ENCODE assay signal across 1 cellular context in genomic region chr3:194089357-194090177, GRCh38.
TF ChIP-seq lines count a peak whose summit lies in the region.

No MANE protein-coding gene starts in this region.

TF ChIP-seq in K562, 482 proteins besides CTCF, POLR2A, EP300 and RAD21 (continued from another document and continues in another):
- TF ChIP-seq CREB3 (tag; conservative IDR thresholded peaks at IDR 0.05; ENCODE audit: low read depth) = peak; percentile 56
- no peak for TF ChIP-seq PTTG1 (tag; IDR thresholded peaks at IDR 0.05; ENCODE audit: low read depth)
- peak; percentile 86 for TF ChIP-seq MGA (IDR thresholded peaks at IDR 0.05)
- peak; percentile 94 for TF ChIP-seq ZNF395 (CRISPR knock-in tag; IDR thresholded peaks at IDR 0.05)
- peak; percentile 69 to 97; a peak in 3 of 4 replicates for TF ChIP-seq SRF (CRISPR knock-in tag; IDR thresholded peaks at IDR 0.05)
- peak; percentile 56; the same call in 1 of the 2 replicates for TF ChIP-seq ELF2 (CRISPR knock-in tag; IDR thresholded peaks at IDR 0.05)
- no peak for TF ChIP-seq SIN3A (IDR thresholded peaks at IDR 0.05; ENCODE audit: borderline replicate concordance in 2 of 2, control insufficient read depth in 1 of 2, low read depth in 2 of 2, low read length in 2 of 2)
- TF ChIP-seq PML (IDR thresholded peaks at IDR 0.05; ENCODE audit: low read length) = 0 out of 2 replicates have a peak, but pooled peaks have one; percentile 43
- TF ChIP-seq ZC3H8 (IDR thresholded peaks at IDR 0.05) = no peak
- TF ChIP-seq ZNF212 (CRISPR knock-in tag; IDR thresholded peaks at IDR 0.05) = no peak
- 0 out of 2 replicates have a peak, but pooled peaks have one; percentile 30 for TF ChIP-seq HEY1 (CRISPR knock-in tag; IDR thresholded peaks at IDR 0.05; ENCODE audit: borderline replicate concordance)
- peak; percentile 73 for TF ChIP-seq ZNF644 (tag; IDR thresholded peaks at IDR 0.05; ENCODE audit: low read depth)
- TF ChIP-seq ATF4 (CRISPR knock-in tag; IDR thresholded peaks at IDR 0.05) = peak; percentile 96
- TF ChIP-seq EP400 (IDR thresholded peaks at IDR 0.05) = peak; percentile 95
- no peak for TF ChIP-seq FOXO4 (CRISPR knock-in tag; IDR thresholded peaks at IDR 0.05)
- peak; percentile 96 for TF ChIP-seq BACH1 (tag; IDR thresholded peaks at IDR 0.05)
- TF ChIP-seq SAFB (IDR thresholded peaks at IDR 0.05; ENCODE audit: borderline replicate concordance, low read depth, low read length) = no peak
- TF ChIP-seq SIX5 (IDR thresholded peaks at IDR 0.05; ENCODE audit: borderline replicate concordance in 1 of 2, insufficient read depth in 1 of 2, low read depth in 1 of 2, low read length in 2 of 2) = 0 out of 4 replicates have a peak, but pooled peaks of 1 of the 2 experiments have one; percentile 9
- TF ChIP-seq MYNN (IDR thresholded peaks at IDR 0.05) = peak; percentile 87
- no peak for TF ChIP-seq MYNN (CRISPR knock-in tag; IDR thresholded peaks at IDR 0.05)
- TF ChIP-seq HCFC1 (IDR thresholded peaks at IDR 0.05; ENCODE audit: low read depth, low read length) = peak; percentile 52
- no peak; the same call in 1 of the 2 replicates for TF ChIP-seq KAT7 (CRISPR knock-in tag; IDR thresholded peaks at IDR 0.05; ENCODE audit: borderline replicate concordance)
- TF ChIP-seq MNT (conservative IDR thresholded peaks at IDR 0.05) = peak; percentile 74 to 85; a peak in 3 of 4 replicates
- peak; percentile 38 for TF ChIP-seq CUX1 (CRISPR knock-in tag; IDR thresholded peaks at IDR 0.05)
- TF ChIP-seq CC2D1A (IDR thresholded peaks at IDR 0.05) = peak; percentile 97
- no peak for TF ChIP-seq USF2 (CRISPR knock-in tag; IDR thresholded peaks at IDR 0.05)
- no peak for TF ChIP-seq ZNF41 (CRISPR knock-in tag; conservative IDR thresholded peaks at IDR 0.05)
- TF ChIP-seq ZNF79 (CRISPR knock-in tag; IDR thresholded peaks at IDR 0.05; ENCODE audit: low read depth) = no peak
- TF ChIP-seq MAX (CRISPR knock-in tag; IDR thresholded peaks at IDR 0.05) = peak; percentile 89
- TF ChIP-seq HDAC3 (IDR thresholded peaks at IDR 0.05; ENCODE audit: borderline replicate concordance, partially characterized antibody) = peak; percentile 68
- no peak for TF ChIP-seq RBM34 (IDR thresholded peaks at IDR 0.05; ENCODE audit: borderline replicate concordance, insufficient read depth, low read length)
- TF ChIP-seq NFATC3 (IDR thresholded peaks at IDR 0.05) = no peak
